ENCODE assay signal across 1 cellular context in the genomic region with DNA sequence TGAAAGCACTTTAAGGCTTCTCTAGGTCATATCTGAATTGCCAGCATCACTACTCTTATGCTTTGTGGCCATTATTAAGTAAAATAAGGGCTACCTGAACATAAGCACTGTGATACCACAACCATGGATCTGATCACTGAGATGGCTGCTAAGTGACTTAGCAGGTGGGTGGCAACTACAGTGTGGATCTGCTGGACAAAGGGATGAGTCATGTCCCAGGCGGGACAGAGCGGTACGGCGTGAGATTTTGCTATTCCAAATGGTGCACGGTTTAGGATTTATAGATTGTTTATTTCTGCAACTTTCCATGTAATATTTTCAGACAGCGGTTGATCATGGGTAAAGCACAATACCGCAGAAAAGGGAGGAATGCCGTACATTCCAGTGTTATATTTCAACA.
TF ChIP-seq lines count a peak whose summit lies in the region.

No MANE protein-coding gene starts in this region.

TF ChIP-seq in GM12891, 5 proteins besides CTCF, POLR2A, EP300 and RAD21:
- TF ChIP-seq POU2F2 (IDR thresholded peaks at IDR 0.05; ENCODE audit: low read depth, low read length): no peak
- no peak for TF ChIP-seq SPI1 (IDR thresholded peaks at IDR 0.05; ENCODE audit: low read depth, low read length)
- TF ChIP-seq TAF1 (IDR thresholded peaks at IDR 0.05; ENCODE audit: low read depth, low read length): no peak
- TF ChIP-seq POLR2AphosphoS5 (IDR thresholded peaks at IDR 0.05; ENCODE audit: low read depth, low read length): no peak
- TF ChIP-seq PAX5 (IDR thresholded peaks at IDR 0.05; ENCODE audit: insufficient read depth, low read length, severe bottlenecking): no peak
TF ChIP-seq in GM12891: peak in this region for 0.
